ENCODE assay signal across 1 cellular context in the genomic region with DNA sequence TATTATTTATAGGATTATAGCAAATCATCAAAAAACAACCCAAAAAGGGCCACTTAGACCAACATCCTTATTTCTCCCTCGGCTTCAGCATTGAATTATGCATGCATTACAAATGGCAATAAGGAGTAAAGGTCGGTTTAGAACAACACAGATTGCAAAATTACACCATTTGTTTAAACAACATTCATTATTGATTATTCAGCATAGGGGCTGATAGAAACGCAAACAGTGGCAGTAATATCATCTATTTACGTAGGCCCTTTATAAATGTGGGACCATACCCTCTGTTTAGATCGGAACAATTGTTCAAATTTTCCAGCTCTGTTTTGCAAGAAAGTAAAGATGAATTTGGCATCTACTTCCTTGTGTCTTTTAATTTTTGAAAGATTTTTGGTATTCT.
TF ChIP-seq lines count a peak whose summit lies in the region.

No MANE protein-coding gene starts in this region.

TF ChIP-seq in HepG2, 621 proteins besides CTCF, POLR2A, EP300 and RAD21 (continued from another document and continues in another):
- TF ChIP-seq, protein P1, sequence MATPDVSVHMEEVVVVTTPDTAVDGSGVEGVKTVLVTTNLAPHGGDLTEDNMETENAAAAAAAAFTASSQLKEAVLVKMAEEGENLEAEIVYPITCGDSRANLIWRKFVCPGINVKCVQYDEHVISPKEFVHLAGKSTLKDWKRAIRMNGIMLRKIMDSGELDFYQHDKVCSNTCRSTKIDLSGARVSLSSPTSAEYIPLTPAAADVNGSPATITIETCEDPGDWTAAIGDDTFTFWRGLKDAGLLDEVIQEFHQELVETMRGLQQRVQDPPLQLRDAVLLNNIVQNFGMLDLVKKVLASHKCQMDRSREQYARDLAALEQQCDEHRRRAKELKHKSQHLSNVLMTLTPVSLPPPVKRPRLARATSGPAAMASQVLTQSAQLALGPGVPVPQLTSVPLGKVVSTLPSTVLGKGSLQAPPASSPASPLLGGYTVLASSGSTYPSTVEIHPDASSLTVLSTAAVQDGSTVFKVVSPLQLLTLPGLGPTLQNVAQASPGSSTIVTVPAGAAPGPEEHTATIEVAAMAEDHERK (CRISPR knock-in tag; IDR thresholded peaks at IDR 0.05; ENCODE audit: low read depth), result no peak
- TF ChIP-seq ZZZ3 (CRISPR knock-in tag; IDR thresholded peaks at IDR 0.05; ENCODE audit: borderline replicate concordance) (no peak), ZNF747 (CRISPR knock-in tag; IDR thresholded peaks at IDR 0.05; ENCODE audit: borderline replicate concordance) (no peak), PCBP1 (IDR thresholded peaks at IDR 0.05; ENCODE audit: borderline replicate concordance, low read depth, low read length) (no peak), JUN (CRISPR knock-in tag; IDR thresholded peaks at IDR 0.05) (no peak), HDAC6 (IDR thresholded peaks at IDR 0.05; ENCODE audit: low read depth, low read length) (no peak), ZNF678 (CRISPR knock-in tag; IDR thresholded peaks at IDR 0.05) (no peak), NRL (CRISPR knock-in tag; IDR thresholded peaks at IDR 0.05; ENCODE audit: borderline replicate concordance) (no peak), ZNF549 (CRISPR knock-in tag; IDR thresholded peaks at IDR 0.05) (no peak), SMAD3 (CRISPR knock-in tag; IDR thresholded peaks at IDR 0.05) (peak; percentile 92), FOXA1 (IDR thresholded peaks at IDR 0.05) (peak; percentile 86), FOXA1 (CRISPR knock-in tag; IDR thresholded peaks at IDR 0.05) (peak; percentile 88), MIER2 (CRISPR knock-in tag; IDR thresholded peaks at IDR 0.05) (0 out of 2 replicates have a peak, but pooled peaks have one; percentile 43), ZNF703 (CRISPR knock-in tag; IDR thresholded peaks at IDR 0.05; ENCODE audit: borderline replicate concordance) (no peak), THYN1 (CRISPR knock-in tag; IDR thresholded peaks at IDR 0.05; ENCODE audit: borderline replicate concordance, low read depth) (no peak), ELF3 (CRISPR knock-in tag; IDR thresholded peaks at IDR 0.05) (peak; percentile 84), ZFYVE20 (CRISPR knock-in tag; IDR thresholded peaks at IDR 0.05; ENCODE audit: borderline replicate concordance, low read depth) (no peak), ZNF441 (CRISPR knock-in tag; IDR thresholded peaks at IDR 0.05; ENCODE audit: borderline replicate concordance) (no peak), HMGA1 (CRISPR knock-in tag; conservative IDR thresholded peaks at IDR 0.05) (no peak), ZNF776 (CRISPR knock-in tag; IDR thresholded peaks at IDR 0.05) (no peak), EEA1 (CRISPR knock-in tag; IDR thresholded peaks at IDR 0.05; ENCODE audit: borderline replicate concordance) (no peak), NFYB (CRISPR knock-in tag; IDR thresholded peaks at IDR 0.05) (no peak), KAT8 (CRISPR knock-in tag; IDR thresholded peaks at IDR 0.05) (peak; percentile 78), GLI4 (CRISPR knock-in tag; IDR thresholded peaks at IDR 0.05; ENCODE audit: borderline replicate concordance) (no peak), AHR (CRISPR knock-in tag; IDR thresholded peaks at IDR 0.05) (no peak), SNRNP70 (IDR thresholded peaks at IDR 0.05; ENCODE audit: low read depth, low read length) (no peak), ZNF788 (CRISPR knock-in tag; IDR thresholded peaks at IDR 0.05; ENCODE audit: borderline replicate concordance) (no peak)
- TF ChIP-seq, protein P2, sequence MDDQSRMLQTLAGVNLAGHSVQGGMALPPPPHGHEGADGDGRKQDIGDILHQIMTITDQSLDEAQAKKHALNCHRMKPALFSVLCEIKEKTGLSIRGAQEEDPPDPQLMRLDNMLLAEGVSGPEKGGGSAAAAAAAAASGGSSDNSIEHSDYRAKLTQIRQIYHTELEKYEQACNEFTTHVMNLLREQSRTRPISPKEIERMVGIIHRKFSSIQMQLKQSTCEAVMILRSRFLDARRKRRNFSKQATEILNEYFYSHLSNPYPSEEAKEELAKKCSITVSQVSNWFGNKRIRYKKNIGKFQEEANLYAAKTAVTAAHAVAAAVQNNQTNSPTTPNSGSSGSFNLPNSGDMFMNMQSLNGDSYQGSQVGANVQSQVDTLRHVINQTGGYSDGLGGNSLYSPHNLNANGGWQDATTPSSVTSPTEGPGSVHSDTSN (CRISPR knock-in tag; IDR thresholded peaks at IDR 0.05; ENCODE audit: borderline replicate concordance), result no peak
- TF ChIP-seq, protein P3, sequence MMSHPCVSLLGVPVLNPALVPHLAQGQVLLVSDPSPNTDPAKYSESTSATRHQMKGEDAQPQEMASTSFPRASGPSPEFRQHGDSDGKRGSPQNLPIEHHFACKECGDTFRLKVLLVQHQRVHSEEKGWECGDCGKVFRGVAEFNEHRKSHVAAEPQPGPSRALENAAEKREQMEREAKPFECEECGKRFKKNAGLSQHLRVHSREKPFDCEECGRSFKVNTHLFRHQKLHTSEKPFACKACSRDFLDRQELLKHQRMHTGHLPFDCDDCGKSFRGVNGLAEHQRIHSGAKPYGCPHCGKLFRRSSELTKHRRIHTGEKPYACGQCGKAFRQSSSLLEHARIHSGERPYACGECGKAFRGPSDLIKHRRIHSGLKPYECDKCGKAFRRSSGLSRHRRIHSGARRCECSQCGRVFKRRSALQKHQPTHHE (CRISPR knock-in tag; IDR thresholded peaks at IDR 0.05; ENCODE audit: borderline replicate concordance), result no peak
- TF ChIP-seq, protein P4, sequence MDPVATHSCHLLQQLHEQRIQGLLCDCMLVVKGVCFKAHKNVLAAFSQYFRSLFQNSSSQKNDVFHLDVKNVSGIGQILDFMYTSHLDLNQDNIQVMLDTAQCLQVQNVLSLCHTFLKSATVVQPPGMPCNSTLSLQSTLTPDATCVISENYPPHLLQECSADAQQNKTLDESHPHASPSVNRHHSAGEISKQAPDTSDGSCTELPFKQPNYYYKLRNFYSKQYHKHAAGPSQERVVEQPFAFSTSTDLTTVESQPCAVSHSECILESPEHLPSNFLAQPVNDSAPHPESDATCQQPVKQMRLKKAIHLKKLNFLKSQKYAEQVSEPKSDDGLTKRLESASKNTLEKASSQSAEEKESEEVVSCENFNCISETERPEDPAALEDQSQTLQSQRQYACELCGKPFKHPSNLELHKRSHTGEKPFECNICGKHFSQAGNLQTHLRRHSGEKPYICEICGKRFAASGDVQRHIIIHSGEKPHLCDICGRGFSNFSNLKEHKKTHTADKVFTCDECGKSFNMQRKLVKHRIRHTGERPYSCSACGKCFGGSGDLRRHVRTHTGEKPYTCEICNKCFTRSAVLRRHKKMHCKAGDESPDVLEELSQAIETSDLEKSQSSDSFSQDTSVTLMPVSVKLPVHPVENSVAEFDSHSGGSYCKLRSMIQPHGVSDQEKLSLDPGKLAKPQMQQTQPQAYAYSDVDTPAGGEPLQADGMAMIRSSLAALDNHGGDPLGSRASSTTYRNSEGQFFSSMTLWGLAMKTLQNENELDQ (CRISPR knock-in tag; IDR thresholded peaks at IDR 0.05; ENCODE audit: borderline replicate concordance), result no peak
- TF ChIP-seq, protein P5, sequence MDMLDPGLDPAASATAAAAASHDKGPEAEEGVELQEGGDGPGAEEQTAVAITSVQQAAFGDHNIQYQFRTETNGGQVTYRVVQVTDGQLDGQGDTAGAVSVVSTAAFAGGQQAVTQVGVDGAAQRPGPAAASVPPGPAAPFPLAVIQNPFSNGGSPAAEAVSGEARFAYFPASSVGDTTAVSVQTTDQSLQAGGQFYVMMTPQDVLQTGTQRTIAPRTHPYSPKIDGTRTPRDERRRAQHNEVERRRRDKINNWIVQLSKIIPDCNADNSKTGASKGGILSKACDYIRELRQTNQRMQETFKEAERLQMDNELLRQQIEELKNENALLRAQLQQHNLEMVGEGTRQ (IDR thresholded peaks at IDR 0.05; ENCODE audit: low read depth, low read length), result no peak
- TF ChIP-seq, protein P5 (CRISPR knock-in tag; IDR thresholded peaks at IDR 0.05; ENCODE audit: borderline replicate concordance), result no peak
- TF ChIP-seq, protein P6, sequence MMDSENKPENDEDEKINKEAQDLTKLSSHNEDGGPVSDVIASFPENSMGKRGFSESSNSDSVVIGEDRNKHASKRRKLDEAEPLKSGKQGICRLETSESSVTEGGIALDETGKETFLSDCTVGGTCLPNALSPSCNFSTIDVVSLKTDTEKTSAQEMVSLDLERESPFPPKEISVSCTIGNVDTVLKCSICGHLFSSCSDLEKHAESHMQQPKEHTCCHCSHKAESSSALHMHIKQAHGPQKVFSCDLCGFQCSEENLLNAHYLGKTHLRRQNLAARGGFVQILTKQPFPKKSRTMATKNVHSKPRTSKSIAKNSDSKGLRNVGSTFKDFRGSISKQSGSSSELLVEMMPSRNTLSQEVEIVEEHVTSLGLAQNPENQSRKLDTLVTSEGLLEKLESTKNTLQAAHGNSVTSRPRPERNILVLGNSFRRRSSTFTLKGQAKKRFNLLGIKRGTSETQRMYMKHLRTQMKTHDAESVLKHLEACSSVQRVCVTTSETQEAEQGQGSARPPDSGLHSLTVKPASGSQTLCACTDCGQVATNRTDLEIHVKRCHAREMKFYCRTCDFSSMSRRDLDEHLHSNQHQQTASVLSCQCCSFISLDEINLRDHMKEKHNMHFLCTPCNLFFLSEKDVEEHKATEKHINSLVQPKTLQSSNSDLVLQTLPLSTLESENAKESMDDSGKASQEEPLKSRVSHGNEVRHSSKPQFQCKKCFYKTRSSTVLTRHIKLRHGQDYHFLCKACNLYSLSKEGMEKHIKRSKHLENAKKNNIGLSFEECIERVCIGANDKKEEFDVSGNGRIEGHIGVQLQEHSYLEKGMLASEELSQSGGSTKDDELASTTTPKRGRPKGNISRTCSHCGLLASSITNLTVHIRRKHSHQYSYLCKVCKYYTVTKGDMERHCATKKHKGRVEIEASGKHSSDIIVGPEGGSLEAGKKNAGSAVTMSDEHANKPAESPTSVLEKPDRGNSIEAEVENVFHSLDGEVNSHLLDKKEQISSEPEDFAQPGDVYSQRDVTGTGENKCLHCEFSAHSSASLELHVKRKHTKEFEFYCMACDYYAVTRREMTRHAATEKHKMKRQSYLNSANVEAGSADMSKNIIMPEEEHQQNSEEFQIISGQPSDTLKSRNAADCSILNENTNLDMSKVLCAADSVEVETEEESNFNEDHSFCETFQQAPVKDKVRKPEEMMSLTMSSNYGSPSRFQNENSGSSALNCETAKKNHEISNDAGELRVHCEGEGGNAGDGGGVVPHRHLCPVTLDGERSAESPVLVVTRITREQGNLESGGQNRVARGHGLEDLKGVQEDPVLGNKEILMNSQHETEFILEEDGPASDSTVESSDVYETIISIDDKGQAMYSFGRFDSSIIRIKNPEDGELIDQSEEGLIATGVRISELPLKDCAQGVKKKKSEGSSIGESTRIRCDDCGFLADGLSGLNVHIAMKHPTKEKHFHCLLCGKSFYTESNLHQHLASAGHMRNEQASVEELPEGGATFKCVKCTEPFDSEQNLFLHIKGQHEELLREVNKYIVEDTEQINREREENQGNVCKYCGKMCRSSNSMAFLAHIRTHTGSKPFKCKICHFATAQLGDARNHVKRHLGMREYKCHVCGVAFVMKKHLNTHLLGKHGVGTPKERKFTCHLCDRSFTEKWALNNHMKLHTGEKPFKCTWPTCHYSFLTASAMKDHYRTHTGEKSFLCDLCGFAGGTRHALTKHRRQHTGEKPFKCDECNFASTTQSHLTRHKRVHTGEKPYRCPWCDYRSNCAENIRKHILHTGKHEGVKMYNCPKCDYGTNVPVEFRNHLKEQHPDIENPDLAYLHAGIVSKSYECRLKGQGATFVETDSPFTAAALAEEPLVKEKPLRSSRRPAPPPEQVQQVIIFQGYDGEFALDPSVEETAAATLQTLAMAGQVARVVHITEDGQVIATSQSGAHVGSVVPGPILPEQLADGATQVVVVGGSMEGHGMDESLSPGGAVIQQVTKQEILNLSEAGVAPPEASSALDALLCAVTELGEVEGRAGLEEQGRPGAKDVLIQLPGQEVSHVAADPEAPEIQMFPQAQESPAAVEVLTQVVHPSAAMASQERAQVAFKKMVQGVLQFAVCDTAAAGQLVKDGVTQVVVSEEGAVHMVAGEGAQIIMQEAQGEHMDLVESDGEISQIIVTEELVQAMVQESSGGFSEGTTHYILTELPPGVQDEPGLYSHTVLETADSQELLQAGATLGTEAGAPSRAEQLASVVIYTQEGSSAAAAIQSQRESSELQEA (CRISPR knock-in tag; IDR thresholded peaks at IDR 0.05; ENCODE audit: not compliant biosample characterization), result no peak
- TF ChIP-seq, protein P7, sequence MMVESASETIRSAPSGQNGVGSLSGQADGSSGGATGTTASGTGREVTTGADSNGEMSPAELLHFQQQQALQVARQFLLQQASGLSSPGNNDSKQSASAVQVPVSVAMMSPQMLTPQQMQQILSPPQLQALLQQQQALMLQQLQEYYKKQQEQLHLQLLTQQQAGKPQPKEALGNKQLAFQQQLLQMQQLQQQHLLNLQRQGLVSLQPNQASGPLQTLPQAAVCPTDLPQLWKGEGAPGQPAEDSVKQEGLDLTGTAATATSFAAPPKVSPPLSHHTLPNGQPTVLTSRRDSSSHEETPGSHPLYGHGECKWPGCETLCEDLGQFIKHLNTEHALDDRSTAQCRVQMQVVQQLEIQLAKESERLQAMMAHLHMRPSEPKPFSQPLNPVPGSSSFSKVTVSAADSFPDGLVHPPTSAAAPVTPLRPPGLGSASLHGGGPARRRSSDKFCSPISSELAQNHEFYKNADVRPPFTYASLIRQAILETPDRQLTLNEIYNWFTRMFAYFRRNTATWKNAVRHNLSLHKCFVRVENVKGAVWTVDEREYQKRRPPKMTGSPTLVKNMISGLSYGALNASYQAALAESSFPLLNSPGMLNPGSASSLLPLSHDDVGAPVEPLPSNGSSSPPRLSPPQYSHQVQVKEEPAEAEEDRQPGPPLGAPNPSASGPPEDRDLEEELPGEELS (CRISPR knock-in tag; IDR thresholded peaks at IDR 0.05), result peak; percentile 98
- TF ChIP-seq, protein P8, sequence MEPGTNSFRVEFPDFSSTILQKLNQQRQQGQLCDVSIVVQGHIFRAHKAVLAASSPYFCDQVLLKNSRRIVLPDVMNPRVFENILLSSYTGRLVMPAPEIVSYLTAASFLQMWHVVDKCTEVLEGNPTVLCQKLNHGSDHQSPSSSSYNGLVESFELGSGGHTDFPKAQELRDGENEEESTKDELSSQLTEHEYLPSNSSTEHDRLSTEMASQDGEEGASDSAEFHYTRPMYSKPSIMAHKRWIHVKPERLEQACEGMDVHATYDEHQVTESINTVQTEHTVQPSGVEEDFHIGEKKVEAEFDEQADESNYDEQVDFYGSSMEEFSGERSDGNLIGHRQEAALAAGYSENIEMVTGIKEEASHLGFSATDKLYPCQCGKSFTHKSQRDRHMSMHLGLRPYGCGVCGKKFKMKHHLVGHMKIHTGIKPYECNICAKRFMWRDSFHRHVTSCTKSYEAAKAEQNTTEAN (CRISPR knock-in tag; conservative IDR thresholded peaks at IDR 0.05), result no peak
- TF ChIP-seq, protein P9, sequence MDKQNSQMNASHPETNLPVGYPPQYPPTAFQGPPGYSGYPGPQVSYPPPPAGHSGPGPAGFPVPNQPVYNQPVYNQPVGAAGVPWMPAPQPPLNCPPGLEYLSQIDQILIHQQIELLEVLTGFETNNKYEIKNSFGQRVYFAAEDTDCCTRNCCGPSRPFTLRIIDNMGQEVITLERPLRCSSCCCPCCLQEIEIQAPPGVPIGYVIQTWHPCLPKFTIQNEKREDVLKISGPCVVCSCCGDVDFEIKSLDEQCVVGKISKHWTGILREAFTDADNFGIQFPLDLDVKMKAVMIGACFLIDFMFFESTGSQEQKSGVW (CRISPR knock-in tag; IDR thresholded peaks at IDR 0.05; ENCODE audit: borderline replicate concordance), result no peak
- TF ChIP-seq, protein P10, sequence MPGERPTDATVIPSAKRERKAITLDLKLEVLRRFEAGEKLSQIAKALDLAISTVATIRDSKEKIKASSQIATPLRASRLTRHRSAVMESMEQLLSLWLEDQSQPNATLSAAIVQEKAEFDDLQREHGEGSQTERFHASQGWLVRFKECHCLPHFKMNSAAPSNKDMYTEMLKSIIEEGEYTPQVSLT (CRISPR knock-in tag; IDR thresholded peaks at IDR 0.05; ENCODE audit: borderline replicate concordance, low read depth), result no peak
